ENCODE assay signal across 9 cellular contexts in the genomic region with DNA sequence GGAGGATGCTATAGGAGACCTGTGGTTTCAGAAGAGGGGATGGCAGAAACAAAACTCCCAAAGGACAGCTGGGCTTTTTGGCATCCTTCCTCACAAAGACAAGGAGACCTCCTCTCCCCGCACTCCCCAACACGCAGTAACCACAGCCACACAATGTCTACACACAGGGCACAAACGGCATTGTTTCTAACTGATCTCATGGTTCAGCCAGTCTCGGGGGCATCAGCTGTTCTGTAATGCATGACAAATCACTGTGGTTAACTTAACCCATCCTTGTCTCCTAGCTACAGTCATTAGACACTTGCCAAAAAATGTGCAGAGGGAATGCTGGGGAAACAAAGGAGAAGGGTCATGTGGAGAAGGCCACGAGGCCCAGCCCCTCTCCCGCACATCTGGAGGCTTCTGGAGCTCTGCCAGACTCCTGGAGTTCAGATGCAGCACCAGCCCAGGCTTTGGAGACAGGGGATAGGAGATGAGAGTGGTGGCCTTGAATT. TPM values are rescaled to one million over a fixed set of nuclear protein-coding genes. Genes with fewer than 3 reads are reported as not detected.
DNase-seq lines count a peak whose midpoint lies in the region; ATAC-seq, FAIRE-seq and TF ChIP-seq lines count a peak whose summit lies in the region.
"Had no signal": no experiment of that assay in that cellular context is flagged by ENCODE, and none has a peak within 500 bp of the region (broad histone marks: within the 10 kb centered on the region; RNA-seq: fewer than 3 reads in every experiment).

No MANE protein-coding gene starts in this region.

- no peak overlapping the region for H3K23ac ChIP-seq in H9 (ENCODE audit: insufficient read length, low read depth, low read length)

- no peak overlapping the region for H2BK120ac ChIP-seq in H9 (ENCODE audit: low read depth, low read length, poor library complexity, severe bottlenecking)

- TF ChIP-seq CTCF in HFF-Myc (IDR thresholded peaks at IDR 0.05; ENCODE audit: low read depth, low read length, missing control alignments) (no peak), astrocyte (IDR thresholded peaks at IDR 0.05; ENCODE audit: insufficient read depth, low read depth, low read length) (no peak), H9 (conservative IDR thresholded peaks at IDR 0.05) (no peak)

- H2BK12ac ChIP-seq in H9 (ENCODE audit: insufficient read length, low read depth, low read length): no peak overlapping the region

- H3K79me2 ChIP-seq in ACC112 (ENCODE audit: control insufficient read depth, insufficient read depth, low read length, unreplicated experiment) (no peaks in the 10 kb centered on the region), astrocyte (ENCODE audit: insufficient read depth, low read length) (no peaks in the 10 kb centered on the region), H9 (ENCODE audit: insufficient read depth, low read length) (no peaks in the 10 kb centered on the region)

- no peak overlapping the region for H2BK20ac ChIP-seq in H9 (ENCODE audit: low read depth, low read length, poor library complexity, severe bottlenecking)

- H3K4me3 Mint-ChIP-seq in astrocyte (ENCODE audit: unreplicated experiment) (peak overlapping the region; percentile 25), H9 (no peak overlapping the region)

- H3K27me3 ChIP-seq in ACC112 (ENCODE audit: insufficient read depth, low read length): no peaks in the 10 kb centered on the region
- H3K27me3 ChIP-seq in astrocyte (ENCODE audit: insufficient read depth, low read length): no peaks in the 10 kb centered on the region
- no peaks in the 10 kb centered on the region for H3K27me3 ChIP-seq in H9 (ENCODE audit: insufficient read depth, low read length)

- H4K20me1 ChIP-seq in astrocyte (ENCODE audit: insufficient read depth, low read length): no peaks in the 10 kb centered on the region
- no peaks in the 10 kb centered on the region for H4K20me1 ChIP-seq in H9 (ENCODE audit: control insufficient read depth, insufficient read depth, insufficient read length)

- no peak overlapping the region for H3T11ph ChIP-seq in H9 (ENCODE audit: low read length)

- peaks cover 23% of the 10 kb centered on the region for H3K4me1 Mint-ChIP-seq in astrocyte (ENCODE audit: low read depth, unreplicated experiment)
- H3K4me1 Mint-ChIP-seq in H9: peaks cover 13 to 20% of the 10 kb centered on the region in 2 experiments; a peak in 3 of 4 replicates

- H2AK5ac ChIP-seq in H9 (ENCODE audit: insufficient read length, low read length): no peak overlapping the region

- H3K9me3 Mint-ChIP-seq in astrocyte (ENCODE audit: unreplicated experiment): no peaks in the 10 kb centered on the region
- peaks cover 12 to 18% of the 10 kb centered on the region in 2 experiments for H3K9me3 Mint-ChIP-seq in H9

- H3K27ac Mint-ChIP-seq in astrocyte (ENCODE audit: unreplicated experiment): peak overlapping the region; percentile 94
- H3K27ac Mint-ChIP-seq in H9: no peak overlapping the region

- peak; percentile 82 for FAIRE-seq in astrocyte (lab: Jason Lieb, UNC)

- H3K9me3 ChIP-seq in astrocyte (ENCODE audit: insufficient read depth, low read depth, low read length): no peaks in the 10 kb centered on the region
- peaks cover 6% of the 10 kb centered on the region for H3K9me3 ChIP-seq in H9 (ENCODE audit: control insufficient read depth, low read depth, low read length)
- H3K9me3 ChIP-seq: thoracic aorta had no signal

- H4K8ac ChIP-seq in H9 (replicated peaks; ENCODE audit: insufficient read length, low read depth, low read length): no peak overlapping the region

- H3K4me1 ChIP-seq in ACC112 (ENCODE audit: control insufficient read depth, insufficient read depth, low read length, unreplicated experiment): peaks cover 18% of the 10 kb centered on the region
- peaks cover 26% of the 10 kb centered on the region for H3K4me1 ChIP-seq in astrocyte (ENCODE audit: insufficient read depth, low read length)
- no peaks in the 10 kb centered on the region; the same call in 1 of the 2 replicates for H3K4me1 ChIP-seq in H9 (ENCODE audit: insufficient read depth, low read length)

- H3K27me3 Mint-ChIP-seq in astrocyte (ENCODE audit: low read depth, unreplicated experiment) (peaks cover 3% of the 10 kb centered on the region), H9 (ENCODE audit: low read depth) (peaks cover 21% of the 10 kb centered on the region)

- no peak overlapping the region for H2BK5ac ChIP-seq in H9 (ENCODE audit: insufficient read length, low read length)

- no peak overlapping the region for H3K56ac ChIP-seq in H9 (ENCODE audit: insufficient read length, low read depth, low read length)

- no CpG with 5 or more reads among the region's 6 CpGs for WGBS in H9 (ENCODE audit: extremely low coverage, insufficient read length, low lambda C conversion rate)

- no peak overlapping the region for H4K91ac ChIP-seq in H9 (ENCODE audit: insufficient read length, low read depth, low read length)

- H2BK15ac ChIP-seq in H9 (ENCODE audit: low read depth, low read length): no peak overlapping the region

- no peaks in the 10 kb centered on the region for H3K23me2 ChIP-seq in H9 (ENCODE audit: insufficient read length, low read depth, low read length, poor library complexity, severe bottlenecking)

- no peak overlapping the region; the same call in 1 of the 2 replicates for H3K14ac ChIP-seq in H9 (ENCODE audit: insufficient read depth, low read length)

- H3K18ac ChIP-seq in H9 (ENCODE audit: insufficient read length, low read depth, low read length): no peak overlapping the region

- ATAC-seq in GM21786 (IDR thresholded peaks at IDR 0.05; ENCODE audit: unreplicated experiment): no peak
- ATAC-seq in GM21381 (IDR thresholded peaks at IDR 0.05; ENCODE audit: unreplicated experiment): no peak

- H3K36me3 ChIP-seq in ACC112 (ENCODE audit: insufficient read depth, low read length) (no peaks in the 10 kb centered on the region), astrocyte (ENCODE audit: insufficient read depth, low read length) (no peaks in the 10 kb centered on the region)
- H3K36me3 ChIP-seq: thoracic aorta had no signal

- DNase-seq in HFF-Myc (ENCODE audit: extremely low read depth, low read depth) (peak; percentile 99), astrocyte (ENCODE audit: low read depth) (peak; percentile 100), kidney tubule cell (ENCODE audit: low spot score) (peak; percentile 99), H9 (no peak)
- no peak for DNase-seq in activated CD4-positive, CD25-positive, alpha-beta regulatory T cell treated with anti-CD3 and anti-CD28 coated beads, Interleukin-2, amount 50 U/mL, for 72 hours

- H2AFZ ChIP-seq in ACC112 (ENCODE audit: low read length, unreplicated experiment) (no peak overlapping the region), astrocyte (ENCODE audit: low read depth, low read length) (no peak overlapping the region), H9 (ENCODE audit: low read length) (no peak overlapping the region)

- H3K4me2 ChIP-seq in astrocyte (ENCODE audit: low read length) (peak overlapping the region; percentile 59), H9 (ENCODE audit: insufficient read depth, insufficient read length, low read length) (no peak overlapping the region)

- H3K4me3 ChIP-seq in ACC112 (ENCODE audit: low read depth, low read length): 0 out of 2 replicates have a peak overlapping the region, but pooled peaks have one; percentile 11
- no peak overlapping the region for H3K4me3 ChIP-seq in HFF-Myc (replicated peaks; ENCODE audit: low read depth, low read length)
- no peak overlapping the region for H3K4me3 ChIP-seq in astrocyte (ENCODE audit: insufficient read depth, low read depth, low read length)
- H3K4me3 ChIP-seq: thoracic aorta had no signal

- no peaks in the 10 kb centered on the region for H3K79me1 ChIP-seq in H9 (ENCODE audit: insufficient read depth, low read depth, low read length, poor library complexity, severe bottlenecking)

- H3K4ac ChIP-seq in H9 (ENCODE audit: low read depth, low read length): no peak overlapping the region

- H4K5ac ChIP-seq in H9 (ENCODE audit: insufficient read length, low read depth, low read length): no peak overlapping the region

- H3K9ac ChIP-seq in astrocyte (ENCODE audit: low read length) (peak overlapping the region; percentile 74), H9 (ENCODE audit: extremely low read depth, insufficient read length, low read length) (no peak overlapping the region)

- H3K36me3 Mint-ChIP-seq in astrocyte (ENCODE audit: low read depth, unreplicated experiment) (no peaks in the 10 kb centered on the region), H9 (ENCODE audit: insufficient read depth in 1 of 3, low read depth in 3 of 3) (peaks cover 5 to 13% (median 9%) of the 10 kb centered on the region in 3 experiments; a peak in 6 of 7 replicates)

- H3K27ac ChIP-seq in ACC112 (ENCODE audit: low read depth, low read length): peak overlapping the region; percentile 76
- H3K27ac ChIP-seq in astrocyte (ENCODE audit: low read depth, low read length): peak overlapping the region; percentile 87
- H3K27ac ChIP-seq in H9 (ENCODE audit: insufficient read length, low read depth, low read length): no peak overlapping the region
- H3K27ac ChIP-seq: thoracic aorta had no signal

RNA-seq across cellular contexts. Expression of a gene that starts 7.6 kb away (rescaled TPM):
- total RNA-seq in astrocyte (19.4 and 30.2 TPM in 2 replicates), H9 (2021) (1.6 and 1.9 TPM in 2 replicates)

Comparison
In these comparisons a context has a peak if more than half of its experiments do, and no peak if none do; other contexts are left out.
1. DNase-seq: peak in HFF-Myc (single experiment), astrocyte (single experiment) and kidney tubule cell (single experiment); none in H9 (single experiment) and activated CD4-positive, CD25-positive, alpha-beta regulatory T cell treated with anti-CD3 and anti-CD28 coated beads, Interleukin-2, amount 50 U/mL, for 72 hours (single experiment).